12 cellular contexts compared by ENCODE assay signal in the genomic region with DNA sequence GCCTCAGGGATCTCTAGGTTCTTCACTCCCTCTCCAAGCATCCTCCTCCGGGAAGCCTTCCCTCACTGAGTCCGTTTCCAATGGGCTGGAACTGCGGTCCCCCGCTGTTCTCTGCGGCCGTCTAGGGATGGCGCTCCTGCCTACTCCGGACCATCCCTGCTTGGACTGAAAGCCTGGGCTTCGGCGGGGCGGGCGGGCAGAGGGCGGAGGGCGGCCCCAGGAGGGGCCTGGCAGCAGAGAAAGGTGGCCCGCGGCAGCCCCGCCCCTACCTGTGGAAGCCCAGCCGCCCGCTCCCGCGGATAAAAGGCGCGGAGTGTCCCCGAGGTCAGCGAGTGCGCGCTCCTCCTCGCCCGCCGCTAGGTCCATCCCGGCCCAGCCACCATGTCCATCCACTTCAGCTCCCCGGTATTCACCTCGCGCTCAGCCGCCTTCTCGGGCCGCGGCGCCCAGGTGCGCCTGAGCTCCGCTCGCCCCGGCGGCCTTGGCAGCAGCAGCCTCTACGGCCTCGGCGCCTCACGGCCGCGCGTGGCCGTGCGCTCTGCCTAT. TPM values are rescaled to one million over a fixed set of nuclear protein-coding genes. Genes with fewer than 3 reads are reported as not detected.
DNase-seq lines count a peak whose midpoint lies in the region; ATAC-seq, FAIRE-seq and TF ChIP-seq lines count a peak whose summit lies in the region.
"Had no signal": no experiment of that assay in that cellular context is flagged by ENCODE, and none has a peak within 500 bp of the region (broad histone marks: within the 10 kb centered on the region; RNA-seq: fewer than 3 reads in every experiment).

KRT7 (plus strand) TSS at position 328 of the 546 bp plus-strand sequence; CDS start at position 382, 54 bp downstream.

- no peak for FAIRE-seq in keratinocyte (lab: Jason Lieb, UNC)
- FAIRE-seq: endometrium, GM12892 had no signal

- no peak for TF ChIP-seq CTCF in breast epithelium (IDR thresholded peaks at IDR 0.05)
- TF ChIP-seq CTCF in keratinocyte (optimal IDR thresholded peaks at IDR 0.05 in 1 of 3, IDR thresholded peaks at IDR 0.05 in 1 of 3, conservative IDR thresholded peaks at IDR 0.05 in 1 of 3; ENCODE audit: extremely low read depth in 1 of 3, insufficient read depth in 2 of 3, low read length in 3 of 3), result no peak
- no peak for TF ChIP-seq CTCF in suprapubic skin (IDR thresholded peaks at IDR 0.05)

- DNase-seq in T-helper 1 cell (no peak), breast epithelium (ENCODE audit: low spot score in 2 of 2) (peak; percentile 86 to 93), keratinocyte (ENCODE audit: low read depth, low spot score) (no peak), suprapubic skin (ENCODE audit: low spot score in 2 of 2) (peak in 1 of 2 donors; percentile 58), NCI-H748 (lab: John Stamatoyannopoulos, UW; ENCODE audit: unreplicated experiment) (no peak)
- DNase-seq: KBM-7, OCI-M1 had no signal

- TF ChIP-seq POLR2A in breast epithelium (IDR thresholded peaks at IDR 0.05) (peak; percentile 81), suprapubic skin (IDR thresholded peaks at IDR 0.05) (no peak)

- no peaks in the 10 kb centered on the region for H4K20me1 ChIP-seq in keratinocyte (ENCODE audit: control insufficient read depth, extremely low read depth, insufficient read depth, low read length)

- no peaks in the 10 kb centered on the region for H3K79me2 ChIP-seq in keratinocyte (ENCODE audit: control insufficient read depth, insufficient read depth, low read length)

- TF ChIP-seq EP300 in suprapubic skin (IDR thresholded peaks at IDR 0.05), result no peak

- WGBS in suprapubic skin, result 17% methylated on average over 10 of the region's 53 CpGs

- peak within 1 kb of the TSS; percentile 98 for H3K27ac ChIP-seq in breast epithelium
- peak within 1 kb of the TSS; percentile 79 for H3K27ac ChIP-seq in keratinocyte (ENCODE audit: control insufficient read depth, insufficient read depth, low read length)
- H3K27ac ChIP-seq in suprapubic skin, result peak within 1 kb of the TSS; percentile 57

- intact Hi-C loops in T-helper 1 cell treated with Interleukin-12 subunit alpha and Interleukin-12 subunit beta and Interleukin-4 antibody, amounts not matched to agents 30 ng/mL and 1 ng/mL, for 36 hours (cut with micrococcal nuclease), result no loop called here
- intact Hi-C loops in breast epithelium (cut with DNase I; ENCODE audit: low total_unique reads), result no loop called here

- H2AFZ ChIP-seq in keratinocyte (ENCODE audit: control insufficient read depth, low read length), result peak within 1 kb of the TSS; percentile 54

- dilution Hi-C loops in keratinocyte (cut with MboI; ENCODE audit: extremely low pct_ligation_motif_present, low sequenced_read_pairs), result no loop called here

- no peaks in the 10 kb centered on the region for H3K36me3 ChIP-seq in breast epithelium
- no peaks in the 10 kb centered on the region for H3K36me3 ChIP-seq in keratinocyte (ENCODE audit: control insufficient read depth in 2 of 2, extremely low read depth in 1 of 2, insufficient read depth in 2 of 2, low read length in 2 of 2)
- no peaks in the 10 kb centered on the region for H3K36me3 ChIP-seq in suprapubic skin

- peak within 1 kb of the TSS; percentile 48 for H3K9ac ChIP-seq in keratinocyte (ENCODE audit: control insufficient read depth, extremely low read depth, insufficient read depth, low read length)

- H3K4me2 ChIP-seq in keratinocyte (ENCODE audit: control insufficient read depth, extremely low read depth, insufficient read depth, low read depth, low read length), result peak within 1 kb of the TSS; percentile 40

- H3K9me1 ChIP-seq in keratinocyte (ENCODE audit: control insufficient read depth, extremely low read depth, insufficient read depth, low read length), result no peaks in the 10 kb centered on the region

- no peak for ATAC-seq in GM18868 (IDR thresholded peaks at IDR 0.05; ENCODE audit: unreplicated experiment)
- ATAC-seq in GM21381 (IDR thresholded peaks at IDR 0.05; ENCODE audit: unreplicated experiment), result no peak

- H3K27me3 ChIP-seq in breast epithelium, result peaks cover 0 to 5% of the 10 kb centered on the region in 2 donors
- H3K27me3 ChIP-seq in keratinocyte (ENCODE audit: control insufficient read depth, extremely low read depth, insufficient read depth, low read length), result no peaks in the 10 kb centered on the region
- H3K27me3 ChIP-seq in suprapubic skin, result peaks cover 28% of the 10 kb centered on the region

- H3K4me1 ChIP-seq in breast epithelium (peaks cover 9 to 22% of the 10 kb centered on the region in 2 donors), keratinocyte (ENCODE audit: control insufficient read depth, extremely low read depth, insufficient read depth, low read length) (peaks cover 62% of the 10 kb centered on the region), suprapubic skin (peaks cover 40% of the 10 kb centered on the region)

- H3K4me3 ChIP-seq in breast epithelium (peak within 1 kb of the TSS; percentile 8 to 78 (median 71)), keratinocyte (ENCODE audit: control insufficient read depth in 2 of 3, extremely low read depth in 1 of 3, insufficient read depth in 2 of 3, low read depth in 1 of 3, low read length in 3 of 3) (peak within 1 kb of the TSS in 2 of 3 experiments; percentile 20 to 43), suprapubic skin (peak within 1 kb of the TSS; percentile 38)

- H3K9me3 ChIP-seq in breast epithelium (no peaks in the 10 kb centered on the region), keratinocyte (ENCODE audit: control insufficient read depth, low read depth, low read length) (no peaks in the 10 kb centered on the region), suprapubic skin (no peaks in the 10 kb centered on the region)

RNA-seq across cellular contexts. Expression of gene KRT7, which starts in this region (rescaled TPM):
- 53.6 and 56.8 TPM in 2 replicates for total RNA-seq in T-helper 1 cell treated with Interleukin-12 subunit alpha and Interleukin-12 subunit beta and Interleukin-4 antibody, amounts not matched to agents 30 ng/mL and 1 ng/mL, for 36 hours
- total RNA-seq in breast epithelium, result 1,000 to 10,000 TPM in 1 of 3 donors, 100 to 1,000 TPM in 1, 1 to 10 TPM in 1; 4.2 to 1,051 (median 358) TPM
- polyA plus RNA-seq in keratinocyte, result 112 to 224 TPM (median 117 TPM) in 3 replicates
- polyA plus RNA-seq in keratinocyte (2011; ENCODE audit: low read depth), result 24.1 TPM
- 212 and 224 TPM in 2 replicates for polyA plus RNA-seq in keratinocyte (2011; cell fraction: cytosol; rRNA removed)
- polyA plus RNA-seq in keratinocyte (2011; cell fraction: nucleus; rRNA removed), result 226 and 228 TPM in 2 replicates
- polyA plus RNA-seq in keratinocyte (2012; ENCODE audit: low replicate concordance), result 12.2 and 287 TPM in 2 replicates
- polyA minus RNA-seq in keratinocyte, result 128 to 386 TPM (median 130 TPM) in 3 replicates
- 274 TPM for polyA minus RNA-seq in keratinocyte (2011; cell fraction: cytosol; rRNA and poly(A)+ RNA removed)
- polyA minus RNA-seq in keratinocyte (2011; cell fraction: nucleus; rRNA and poly(A)+ RNA removed), result 101 and 129 TPM in 2 replicates
- 100 to 1,000 TPM in 3 of 4 donors, 10 to 100 TPM in 1; 95.8 to 176 (median 123) TPM for total RNA-seq in suprapubic skin

Comparison
In these comparisons a context has a peak if more than half of its experiments do, and no peak if none do; other contexts are left out.
1. DNase-seq: peak in breast epithelium (2 of 2); none in T-helper 1 cell (0 of 5), keratinocyte (single experiment) and NCI-H748 (single experiment).
2. Peak in every context shown above with its lines, with median percentiles within 50 percentile points of each other: H3K27ac ChIP-seq and H3K4me3 ChIP-seq.